In the genomic region with DNA sequence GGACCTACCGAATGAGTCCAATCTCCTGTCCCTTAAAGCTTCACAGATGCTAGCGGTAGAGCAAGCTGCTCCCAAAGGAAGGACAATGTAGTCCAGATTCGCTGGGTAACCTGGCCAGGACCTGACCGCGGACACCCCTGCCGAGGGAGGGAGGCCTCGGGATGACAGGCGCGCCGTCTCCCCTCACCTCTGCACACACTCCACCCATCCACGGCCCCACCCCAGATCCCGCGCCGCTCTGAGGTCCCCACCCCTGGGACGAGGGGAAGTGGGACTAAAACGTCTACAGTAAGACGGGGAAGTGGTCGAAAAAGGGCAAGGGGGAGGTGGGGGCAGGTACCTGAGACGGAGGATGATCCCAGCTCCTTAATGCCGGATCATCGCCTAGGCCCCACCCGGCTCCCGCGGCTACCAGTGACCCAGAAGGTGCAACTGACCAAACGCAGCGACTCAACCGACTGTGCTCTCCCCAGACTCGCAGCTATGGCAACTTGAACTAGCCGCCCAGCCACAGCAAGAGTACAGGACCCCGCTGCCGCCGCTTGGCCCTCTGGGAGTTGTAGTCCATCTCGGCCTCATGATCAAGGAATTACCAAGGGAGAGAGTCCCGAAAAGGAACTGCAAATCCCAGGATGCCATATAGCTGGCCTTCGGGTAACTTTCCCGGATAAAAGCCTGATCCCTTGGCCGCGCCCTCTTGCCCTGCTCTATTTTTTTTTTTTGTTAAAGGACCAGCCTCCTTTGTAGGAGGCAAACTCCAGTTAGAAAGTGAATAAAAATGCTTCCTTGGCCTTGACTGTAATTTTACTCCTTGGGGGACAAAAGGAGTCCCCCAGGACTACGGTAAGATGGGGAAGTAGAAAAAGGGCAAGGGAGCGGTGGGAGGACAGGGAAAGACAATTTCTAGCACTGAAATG, we compare ENCODE assay signal across 8 cellular contexts. TPM values are rescaled to one million over a fixed set of nuclear protein-coding genes. Genes with fewer than 3 reads are reported as not detected.
DNase-seq lines count a peak whose midpoint lies in the region; ATAC-seq, FAIRE-seq and TF ChIP-seq lines count a peak whose summit lies in the region.

A gene (minus strand): TSS at position 498 of the 917 bp plus-strand sequence.

- H3K4me1 Mint-ChIP-seq in chondrocyte (ENCODE audit: low read depth), result peaks cover 18% of the 10 kb centered on the region

- H3K9me3 ChIP-seq in kidney (ENCODE audit: control insufficient read depth in 1 of 2, low read length in 2 of 2), result no peaks in the 10 kb centered on the region

- H3K4me1 ChIP-seq in kidney (ENCODE audit: control insufficient read depth in 1 of 2, insufficient read depth in 1 of 2, low read depth in 1 of 2, low read length in 2 of 2), result peaks cover 0 to 4% of the 10 kb centered on the region in 2 donors

- H3K4me3 Mint-ChIP-seq in chondrocyte (ENCODE audit: unreplicated experiment), result peak within 1 kb of the TSS; percentile 85

- peak within 1 kb of the TSS; percentile 73 to 81 for H3K4me3 ChIP-seq in kidney (ENCODE audit: low read length in 2 of 2)

- H3K9me3 Mint-ChIP-seq in chondrocyte (ENCODE audit: low read depth), result no peaks in the 10 kb centered on the region

- peak; percentile 98 for FAIRE-seq in kidney (lab: Jason Lieb, UNC)

- TF ChIP-seq CTCF in chondrocyte (IDR thresholded peaks at IDR 0.05), result no peak
- TF ChIP-seq CTCF in kidney (IDR thresholded peaks at IDR 0.05; ENCODE audit: borderline replicate concordance, extremely low read depth, insufficient read depth), result no peak

- H3K27ac Mint-ChIP-seq in chondrocyte (ENCODE audit: unreplicated experiment), result peak within 1 kb of the TSS; percentile 60

- ATAC-seq in HG03432 (IDR thresholded peaks at IDR 0.05; ENCODE audit: unreplicated experiment), result peak; percentile 98

- no peaks in the 10 kb centered on the region for H3K27me3 Mint-ChIP-seq in chondrocyte (ENCODE audit: low read depth)

- H3K27ac ChIP-seq in kidney (ENCODE audit: low read depth in 2 of 2, low read length in 2 of 2), result no peak within 1 kb of the TSS

- DNase-seq in Ammon's horn (ENCODE audit: low spot score) (peak; percentile 98), NCI-H460 (ENCODE audit: extremely low read depth, low read depth) (peak; percentile 97), chondrocyte (ENCODE audit: low spot score) (peak; percentile 97), kidney (peak; percentile 98)
- DNase-seq in activated CD4-positive, alpha-beta T cell treated with anti-CD3 and anti-CD28 coated beads for 24 hours (ENCODE audit: low read depth in 2 of 2), result peak; percentile 76 to 77
- peak; percentile 93 for DNase-seq in stimulated activated CD4-positive, alpha-beta T cell treated with anti-CD3 and anti-CD28 coated beads, Interleukin-15, amount 100 ng/mL, for 24 hours

- H3K36me3 ChIP-seq in kidney (ENCODE audit: control insufficient read depth in 1 of 2, insufficient read depth in 2 of 2, low read length in 2 of 2), result no peaks in the 10 kb centered on the region

- no peaks in the 10 kb centered on the region for H3K36me3 Mint-ChIP-seq in chondrocyte (ENCODE audit: low read depth)

- intact Hi-C loops in kidney (cut with DNase I), result no loop called here

- peak within 1 kb of the TSS; percentile 9 to 20 for H3K9ac ChIP-seq in kidney (ENCODE audit: low read length in 2 of 2)

- TF ChIP-seq POLR2A in GM19193 (IDR thresholded peaks at IDR 0.05; ENCODE audit: extremely low read depth, insufficient read depth, insufficient read length), result peak; percentile 58

RNA-seq across cellular contexts. Expression of the gene that starts here (rescaled TPM):
- 2.8 and 4.4 TPM in 2 replicates for total RNA-seq in NCI-H460 (2014; rRNA removed; shearing (Covaris generic))
- 2.2 and 10.5 TPM in 2 replicates for polyA plus RNA-seq in NCI-H460 (2014; cell fraction: nucleus; rRNA removed)
- total RNA-seq in chondrocyte, result 2.7 to 7.8 TPM (median 3.5 TPM) in 3 replicates
- total RNA-seq in kidney, result 9.0 TPM
- polyA plus RNA-seq in kidney (ENCODE audit: insufficient read depth, low read depth, low replicate concordance), result 0.43 TPM
